Comparison of ENCODE assay signal across 21 cellular contexts in genomic region chr10:60101821-60102220, GRCh38.
"Had no signal": no experiment of that assay in that cellular context is flagged by ENCODE, and none has a peak within 500 bp of the region (broad histone marks: within the 10 kb centered on the region; RNA-seq: fewer than 3 reads in every experiment).

No MANE protein-coding gene starts in this region.

- H3K4me2 ChIP-seq: neural progenitor cell had no signal

- FAIRE-seq: colon, kidney had no signal

- H3K27ac ChIP-seq: body of pancreas, left ventricle myocardium inferior, neural progenitor cell, prostate gland, tibial artery, uterus had no signal

- H2AFZ ChIP-seq: neural progenitor cell had no signal

- H3K36me3 ChIP-seq: neural progenitor cell, prostate gland, tibial artery, uterus had no signal

- ATAC-seq: activated CD8-positive, alpha-beta T cell treated with anti-CD3 and anti-CD28 coated beads for 36 hours; body of pancreas; gastrocnemius medialis; right cardiac atrium; stimulated activated naive CD8-positive, alpha-beta T cell treated with anti-CD3 and anti-CD28 coated beads, Interleukin-15, Interleukin-2, amounts not matched to agents 100 U/mL and 50 U/mL, for 24 hours had no signal

- H3K9me3 ChIP-seq: body of pancreas, gastrocnemius medialis, left ventricle myocardium inferior, prostate gland, tibial artery, uterus had no signal

- DNase-seq: activated CD4-positive, alpha-beta T cell treated with anti-CD3 and anti-CD28 coated beads, Interleukin-2, amount 10 ng/mL, durations not matched to agents 24 days and 14 days; activated CD8-positive, alpha-beta T cell treated with anti-CD3 and anti-CD28 coated beads for 36 hours; activated naive CD4-positive, alpha-beta T cell treated with Interleukin-2 at 50 U/mL for 16 hours; activated naive CD8-positive, alpha-beta T cell treated with anti-CD3 and anti-CD28 coated beads, Interleukin-2, amount 10 ng/mL, durations not matched to agents 7 days and 5 days; activated T-cell treated with anti-CD3 and anti-CD28 coated beads, Interleukin-2, amount 50 U/mL, for 24 hours; body of pancreas; gastrocnemius medialis; head of caudate nucleus; kidney; left ventricle myocardium inferior; mammary epithelial cell; naive B cell; right cardiac atrium; stimulated activated CD4-positive, alpha-beta T cell treated with anti-CD3 and anti-CD28 coated beads, Interleukin-2, amount 100 ng/mL, for 24 hours; stimulated activated naive CD8-positive, alpha-beta T cell treated with anti-CD3 and anti-CD28 coated beads, Interleukin-15, Interleukin-2, amounts not matched to agents 100 U/mL and 50 U/mL, for 24 hours; substantia nigra; tibial artery; uterus had no signal

- H3K4me3 ChIP-seq: body of pancreas, gastrocnemius medialis, left ventricle myocardium inferior, neural progenitor cell, prostate gland, tibial artery, uterus had no signal

- H3K4me1 ChIP-seq: body of pancreas, gastrocnemius medialis, left ventricle myocardium inferior, neural progenitor cell, prostate gland, uterus had no signal

- H3K9ac ChIP-seq: neural progenitor cell had no signal

- H3K27me3 ChIP-seq: body of pancreas, gastrocnemius medialis, neural progenitor cell, tibial artery, uterus had no signal
